Comparison of ENCODE assay signal across 9 cellular contexts in the genomic region with DNA sequence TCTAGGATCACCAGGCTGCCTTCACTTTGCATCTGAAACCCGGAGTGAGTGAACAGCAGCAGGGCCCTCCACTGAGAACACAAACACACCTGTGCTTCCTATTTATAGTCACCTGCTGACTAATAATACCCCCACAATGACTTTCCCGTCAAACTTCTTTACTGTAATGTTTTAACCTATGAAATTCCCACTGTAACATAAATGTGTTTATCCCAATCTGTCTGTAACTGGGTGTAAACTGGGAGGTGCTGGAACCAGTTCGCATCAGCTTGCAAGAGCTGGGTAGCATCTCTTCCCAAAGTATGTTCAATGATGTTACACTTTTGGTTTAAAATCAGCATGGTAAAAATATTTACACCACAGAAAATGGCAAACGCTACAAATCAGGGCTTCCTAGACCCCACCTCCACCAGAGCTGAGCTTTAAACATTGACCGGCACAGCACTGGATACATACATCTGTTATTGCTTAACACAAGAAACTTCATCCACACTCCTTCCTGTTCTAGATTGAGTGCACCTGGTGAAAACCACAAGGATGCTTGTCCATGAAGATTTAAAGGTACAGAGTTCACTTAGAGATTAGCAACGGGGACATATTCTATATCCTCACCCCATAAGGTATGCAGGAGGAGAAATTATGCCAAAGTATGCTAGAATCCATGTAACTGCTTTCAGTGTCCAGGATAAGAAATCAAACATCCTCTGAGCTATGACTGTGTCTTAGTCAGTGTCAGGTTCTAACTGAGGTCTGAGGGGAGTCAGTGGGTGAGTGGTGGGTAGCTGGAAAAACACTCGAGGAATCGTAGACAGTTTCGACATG.
A peak's percentile ranks its signal among the peaks of the same experiment; 100 is the strongest.
DNase-seq lines count a peak whose midpoint lies in the region; ATAC-seq and TF ChIP-seq lines count a peak whose summit lies in the region.
"Had no signal": no experiment of that assay in that cellular context is flagged by ENCODE, and none has a peak within 500 bp of the region (broad histone marks: within the 10 kb centered on the region; RNA-seq: fewer than 3 reads in every experiment).

No MANE protein-coding gene starts in this region.

- intact Hi-C loops in left ventricle myocardium superior (cut with micrococcal nuclease) = no loop called here

- no peaks in the 10 kb centered on the region for H4K20me1 ChIP-seq in fibroblast of lung (ENCODE audit: control insufficient read depth, extremely low read depth, insufficient read depth, low read length)

- no peak overlapping the region for H3K4me3 ChIP-seq in fibroblast of lung (replicated peaks in 1 of 4; ENCODE audit: control extremely low read depth in 1 of 4, insufficient read depth in 1 of 4, low read depth in 3 of 4, low read length in 4 of 4)
- H3K4me3 ChIP-seq: GM23248 had no signal

- H3K79me2 ChIP-seq in fibroblast of lung (ENCODE audit: control insufficient read depth, insufficient read depth, low read length) = no peaks in the 10 kb centered on the region

- TF ChIP-seq CTCF in fibroblast of lung (conservative IDR thresholded peaks at IDR 0.05 in 1 of 2, IDR thresholded peaks at IDR 0.05 in 1 of 2; ENCODE audit: low read depth in 1 of 2, low read length in 2 of 2) = no peak

- H3K9ac ChIP-seq in fibroblast of lung (ENCODE audit: insufficient read depth, low read length) = no peak overlapping the region
- H3K9ac ChIP-seq: GM23248 had no signal

- H3K4me2 ChIP-seq in fibroblast of lung (ENCODE audit: extremely low read depth, insufficient read depth, low read length) = no peak overlapping the region

- no peak overlapping the region for H2AFZ ChIP-seq in fibroblast of lung (ENCODE audit: low read length)
- H2AFZ ChIP-seq: GM23248 had no signal

- H3K36me3 ChIP-seq in fibroblast of lung (ENCODE audit: control insufficient read depth, insufficient read depth, low read length) = no peaks in the 10 kb centered on the region

- peak; percentile 44 to 51 for DNase-seq in fibroblast of lung (ENCODE audit: low read depth in 2 of 2)
- DNase-seq in left ventricle myocardium superior = no peak
- DNase-seq in AG08395 (ENCODE audit: low spot score) = no peak
- no peak for DNase-seq in GOT3 (lab: John Stamatoyannopoulos, UW)
- no peak for DNase-seq in COLO829 (ENCODE audit: low spot score)
- DNase-seq: GM23248 had no signal

- no peaks in the 10 kb centered on the region for H3K9me3 ChIP-seq in fibroblast of lung (ENCODE audit: control insufficient read depth, insufficient read depth, low read depth, low read length)

- H3K27ac ChIP-seq in fibroblast of lung (ENCODE audit: insufficient read depth, low read length) = no peak overlapping the region
- H3K27ac ChIP-seq: GM23248 had no signal

- peak; percentile 91 for ATAC-seq in GM18517 (IDR thresholded peaks at IDR 0.05; ENCODE audit: unreplicated experiment)
- ATAC-seq in GM21825 (IDR thresholded peaks at IDR 0.05; ENCODE audit: unreplicated experiment) = peak; percentile 88
- peak; percentile 85 for ATAC-seq in HG03571 (IDR thresholded peaks at IDR 0.05; ENCODE audit: unreplicated experiment)
- ATAC-seq in left ventricle myocardium superior = no peak

- no peaks in the 10 kb centered on the region for H3K27me3 ChIP-seq in fibroblast of lung (ENCODE audit: control insufficient read depth, insufficient read depth, low read length)

- no peaks in the 10 kb centered on the region for H3K4me1 ChIP-seq in fibroblast of lung (ENCODE audit: control insufficient read depth, extremely low read depth, insufficient read depth, low read length)

Comparison
In these comparisons a context has a peak if more than half of its experiments do, and no peak if none do; other contexts are left out.
1. DNase-seq: peak in fibroblast of lung (2 of 2); none in left ventricle myocardium superior (single experiment), AG08395 (single experiment), GOT3 (single experiment) and COLO829 (single experiment).